In genomic region chr10:34761443-34761842, GRCh38 we compare ENCODE assay signal across 13 cellular contexts.
"Had no signal": no experiment of that assay in that cellular context is flagged by ENCODE, and none has a peak within 500 bp of the region (broad histone marks: within the 10 kb centered on the region; RNA-seq: fewer than 3 reads in every experiment).

No MANE protein-coding gene starts in this region.

- DNase-seq: activated CD4-positive, alpha-beta T cell treated with anti-CD3 and anti-CD28 coated beads, Interleukin-2, amount 50 U/mL, for 4 hours; activated CD4-positive, CD25-positive, alpha-beta regulatory T cell treated with anti-CD3 and anti-CD28 coated beads, Interleukin-2, amount 50 U/mL, for 72 hours; activated T-cell treated with anti-CD3 and anti-CD28 coated beads, Interleukin-2, amount 50 U/mL, for 1 hour; amniotic stem cell; cerebellar nuclear complex; effector memory CD8-positive, alpha-beta T cell; kidney; left ventricle myocardium superior; ovary; stimulated activated CD4-positive, alpha-beta T cell treated with anti-CD3 and anti-CD28 coated beads, Interleukin-4, amount 100 ng/mL, for 1 hour; stimulated activated CD8-positive, alpha-beta memory T cell treated with anti-CD3 and anti-CD28 coated beads, Interleukin-4, amount 100 ng/mL, for 48 hours; stimulated activated naive CD8-positive, alpha-beta T cell treated with anti-CD3 and anti-CD28 coated beads, Interleukin-15, amount 100 ng/mL, for 72 hours; testis had no signal

- H3K4me1 ChIP-seq: testis had no signal

- H3K4me3 ChIP-seq: ovary, testis had no signal

- H3K27me3 ChIP-seq: ovary, testis had no signal

- ATAC-seq: effector memory CD8-positive, alpha-beta T cell; stimulated activated naive CD8-positive, alpha-beta T cell treated with anti-CD3 and anti-CD28 coated beads, Interleukin-15, amount 100 ng/mL, for 72 hours had no signal

- H3K36me3 ChIP-seq: ovary had no signal

- H3K27ac ChIP-seq: ovary, testis had no signal

- H3K9me3 ChIP-seq: ovary, testis had no signal
